20 cellular contexts compared by ENCODE assay signal in genomic region chr15:51677453-51677852, GRCh38. TPM values are rescaled to one million over a fixed set of nuclear protein-coding genes. Genes with fewer than 3 reads are reported as not detected.
"Had no signal": no experiment of that assay in that cellular context is flagged by ENCODE, and none has a peak within 500 bp of the region (broad histone marks: within the 10 kb centered on the region; RNA-seq: fewer than 3 reads in every experiment).

No MANE protein-coding gene starts in this region.

- H3K9me3 ChIP-seq: SJSA1 had no signal

- H3K36me3 ChIP-seq: SJSA1 had no signal

- DNase-seq: Kasumi-1, MM.1S, NCI-H1092 treated with DMSO at 0.1 percent for 48 hours, NCI-H1436, NCI-H187, NCI-H2029, NCI-H2081 treated with DMSO at 0.1 percent for 48 hours, NCI-H2171, NCI-H446, NCI-H510A, NCI-H524 treated with DMSO at 0.1 percent for 48 hours, NCI-H774, Right ventricle myocardium superior, RPMI8226, SIG-M5 had no signal

- ATAC-seq: K562 had no signal

- H3K4me1 ChIP-seq: SJSA1 had no signal

- H3K4me3 ChIP-seq: K562, SJSA1, SK-N-MC had no signal

- H3K4me2 ChIP-seq: KMS-11 had no signal

- H3K27ac ChIP-seq: HL-60, KMS-11, SJSA1, SK-N-MC had no signal

- H3K9ac ChIP-seq: KMS-11 had no signal

RNA-seq across cellular contexts. Expression of gene SCG3, which starts 3.9 kb away (rescaled TPM):
- total RNA-seq: Right ventricle myocardium superior, SJSA1 had no signal
